Comparison of ENCODE assay signal across 8 cellular contexts in the genomic region with DNA sequence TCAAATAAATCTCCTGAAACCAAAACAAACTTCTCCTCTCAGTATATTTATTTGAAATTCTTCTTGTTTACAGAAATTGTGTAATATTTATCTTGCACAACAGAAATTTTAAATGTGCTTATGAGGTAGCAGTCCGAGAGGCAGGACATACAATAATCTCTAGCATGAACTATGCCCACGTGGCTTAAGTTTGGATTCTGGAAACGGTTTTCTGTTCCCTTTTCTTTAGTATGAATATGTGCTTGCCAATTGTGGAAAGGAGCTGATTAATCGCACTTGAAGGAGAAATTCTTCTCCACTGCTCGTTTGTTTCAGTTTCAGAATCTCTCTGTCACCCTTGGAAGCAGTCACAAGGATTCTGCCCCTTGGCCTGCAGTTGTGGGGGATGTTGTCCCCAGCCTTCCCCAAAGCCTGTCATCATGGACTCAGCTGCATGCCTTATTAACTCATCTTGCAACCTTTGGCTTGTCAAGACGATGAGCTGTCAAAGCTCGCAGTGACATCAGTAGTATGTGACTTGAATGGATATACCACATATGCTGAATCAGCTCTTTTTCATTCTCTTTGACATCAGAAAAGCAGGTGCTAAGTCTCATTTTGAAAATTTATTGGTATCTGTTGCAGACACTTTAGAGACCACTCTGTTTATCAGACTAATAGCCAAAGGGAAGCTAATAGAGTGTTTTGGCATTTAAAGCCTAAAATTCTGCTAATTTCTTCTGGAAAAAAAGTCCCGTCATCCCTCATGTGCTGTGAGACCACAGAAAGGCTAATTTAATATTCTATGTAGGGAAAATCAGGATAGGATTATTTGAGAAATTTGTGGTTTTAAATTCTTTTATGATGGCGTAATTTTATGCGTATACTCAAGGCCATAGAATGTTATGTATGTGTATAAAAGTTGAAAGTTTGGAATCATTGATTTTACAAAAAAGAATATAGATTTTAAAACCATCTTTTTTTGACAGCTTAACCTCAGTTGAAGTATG.
DNase-seq lines count a peak whose midpoint lies in the region; ATAC-seq, FAIRE-seq and TF ChIP-seq lines count a peak whose summit lies in the region.

No MANE protein-coding gene starts in this region.

- H3K4me2 ChIP-seq in neuronal stem cell (ENCODE audit: insufficient read depth, low read length, poor library complexity, severe bottlenecking): no peak overlapping the region

- H3K14ac ChIP-seq in neuronal stem cell (ENCODE audit: low read length): no peak overlapping the region

- H3K4ac ChIP-seq in neuronal stem cell (ENCODE audit: low read length): no peak overlapping the region

- H4K91ac ChIP-seq in neuronal stem cell (ENCODE audit: low read depth, low read length, poor library complexity): no peak overlapping the region

- no peak overlapping the region for H3K27ac ChIP-seq in neuronal stem cell (replicated peaks; ENCODE audit: low read length)

- H3K36me3 ChIP-seq in MG63: no peaks in the 10 kb centered on the region
- H3K36me3 ChIP-seq in bronchial epithelial cell (ENCODE audit: control insufficient read depth, insufficient read depth, low read length): no peaks in the 10 kb centered on the region
- no peaks in the 10 kb centered on the region for H3K36me3 ChIP-seq in mucosa of descending colon (ENCODE audit: low read depth)
- H3K36me3 ChIP-seq in neuronal stem cell (replicated peaks in 1 of 2; ENCODE audit: control insufficient read depth in 2 of 2, insufficient read depth in 2 of 2, low read length in 2 of 2): no peaks in the 10 kb centered on the region

- no peak overlapping the region for H3K9ac ChIP-seq in neuronal stem cell (ENCODE audit: low read depth, low read length, poor library complexity)

- FAIRE-seq in bronchial epithelial cell (lab: Jason Lieb, UNC): no peak

- ATAC-seq in GM18511 (IDR thresholded peaks at IDR 0.05; ENCODE audit: unreplicated experiment): peak; percentile 56
- ATAC-seq in mucosa of descending colon: peak; percentile 46
- no peak for ATAC-seq in GM21786 (IDR thresholded peaks at IDR 0.05; ENCODE audit: unreplicated experiment)

- intact Hi-C loops in mucosa of descending colon (cut with DNase I, micrococcal nuclease): no loop called here

- H3K23ac ChIP-seq in neuronal stem cell (ENCODE audit: low read depth, low read length, poor library complexity): no peak overlapping the region

- H2BK15ac ChIP-seq in neuronal stem cell (ENCODE audit: low read length): no peak overlapping the region

- H2BK5ac ChIP-seq in neuronal stem cell (ENCODE audit: low read length): no peak overlapping the region

- peaks cover 4% of the 10 kb centered on the region for H3K79me1 ChIP-seq in neuronal stem cell (ENCODE audit: low read depth, low read length)

- no peak overlapping the region for H2BK12ac ChIP-seq in neuronal stem cell (ENCODE audit: low read length)

- no peak overlapping the region for H3K18ac ChIP-seq in neuronal stem cell (ENCODE audit: low read length)

- no peaks in the 10 kb centered on the region for H3K27me3 ChIP-seq in MG63
- H3K27me3 ChIP-seq in bronchial epithelial cell (ENCODE audit: control insufficient read depth, insufficient read depth, low read length): no peaks in the 10 kb centered on the region
- no peaks in the 10 kb centered on the region for H3K27me3 ChIP-seq in neuronal stem cell (ENCODE audit: control insufficient read depth in 3 of 3, insufficient read depth in 3 of 3, low read depth in 1 of 3, low read length in 3 of 3)

- DNase-seq in MG63: peak; percentile 56
- peak; percentile 67 for DNase-seq in bronchial epithelial cell (ENCODE audit: low read depth)
- no peak for DNase-seq in mucosa of descending colon
- no peak for DNase-seq in neuronal stem cell (ENCODE audit: low spot score)
- no peak for DNase-seq in SHP77 treated with DMSO at 0.1 percent for 48 hours (lab: John Stamatoyannopoulos, UW)
- DNase-seq in DMS114 treated with DMSO at 0.1 percent for 48 hours (lab: John Stamatoyannopoulos, UW; ENCODE audit: unreplicated experiment): no peak

- 100% methylated on average over 2 of the region's 10 CpGs; no CpG with 5 or more reads in 1 of the 2 donors for WGBS in neuronal stem cell (ENCODE audit: extremely low coverage in 2 of 2, insufficient read length in 2 of 2, insufficient replicate concordance in 1 of 2), 2 donors

- TF ChIP-seq CTCF in bronchial epithelial cell (IDR thresholded peaks at IDR 0.05; ENCODE audit: insufficient read depth, low read length, severe bottlenecking) (no peak), mucosa of descending colon (IDR thresholded peaks at IDR 0.05) (no peak)

- peak overlapping the region; percentile 44 for H3K4me3 ChIP-seq in MG63
- no peak overlapping the region for H3K4me3 ChIP-seq in bronchial epithelial cell (ENCODE audit: low read depth, low read length)
- no peak overlapping the region for H3K4me3 ChIP-seq in mucosa of descending colon
- no peak overlapping the region for H3K4me3 ChIP-seq in neuronal stem cell (ENCODE audit: low read length in 2 of 2)

- no peak overlapping the region for H2AFZ ChIP-seq in neuronal stem cell (ENCODE audit: low read length)

- no peak overlapping the region for H2BK120ac ChIP-seq in neuronal stem cell (ENCODE audit: low read depth, low read length)

- H3K4me1 ChIP-seq in mucosa of descending colon (ENCODE audit: low read depth) (no peaks in the 10 kb centered on the region), neuronal stem cell (ENCODE audit: control insufficient read depth in 2 of 2, insufficient read depth in 1 of 2, low read depth in 1 of 2, low read length in 2 of 2) (peaks cover 2 to 4% of the 10 kb centered on the region in 2 donors)

- no peak overlapping the region for H2AK5ac ChIP-seq in neuronal stem cell (ENCODE audit: low read depth, low read length)

- no peak overlapping the region for H4K8ac ChIP-seq in neuronal stem cell (ENCODE audit: low read depth, low read length)

- no peaks in the 10 kb centered on the region for H3K9me3 ChIP-seq in MG63
- no peaks in the 10 kb centered on the region for H3K9me3 ChIP-seq in mucosa of descending colon
- no peaks in the 10 kb centered on the region for H3K9me3 ChIP-seq in neuronal stem cell (replicated peaks in 1 of 2; ENCODE audit: control insufficient read depth in 2 of 2, insufficient read depth in 1 of 2, low read depth in 1 of 2, low read length in 2 of 2)

Comparison
In these comparisons a context has a peak if more than half of its experiments do, and no peak if none do; other contexts are left out.
1. DNase-seq: peak in MG63 (single experiment) and bronchial epithelial cell (single experiment); none in mucosa of descending colon (0 of 3), neuronal stem cell (single experiment), SHP77 treated with DMSO at 0.1 percent for 48 hours (single experiment) and DMS114 treated with DMSO at 0.1 percent for 48 hours (single experiment).